Comparison of ENCODE assay signal across 2 cellular contexts in the genomic region with DNA sequence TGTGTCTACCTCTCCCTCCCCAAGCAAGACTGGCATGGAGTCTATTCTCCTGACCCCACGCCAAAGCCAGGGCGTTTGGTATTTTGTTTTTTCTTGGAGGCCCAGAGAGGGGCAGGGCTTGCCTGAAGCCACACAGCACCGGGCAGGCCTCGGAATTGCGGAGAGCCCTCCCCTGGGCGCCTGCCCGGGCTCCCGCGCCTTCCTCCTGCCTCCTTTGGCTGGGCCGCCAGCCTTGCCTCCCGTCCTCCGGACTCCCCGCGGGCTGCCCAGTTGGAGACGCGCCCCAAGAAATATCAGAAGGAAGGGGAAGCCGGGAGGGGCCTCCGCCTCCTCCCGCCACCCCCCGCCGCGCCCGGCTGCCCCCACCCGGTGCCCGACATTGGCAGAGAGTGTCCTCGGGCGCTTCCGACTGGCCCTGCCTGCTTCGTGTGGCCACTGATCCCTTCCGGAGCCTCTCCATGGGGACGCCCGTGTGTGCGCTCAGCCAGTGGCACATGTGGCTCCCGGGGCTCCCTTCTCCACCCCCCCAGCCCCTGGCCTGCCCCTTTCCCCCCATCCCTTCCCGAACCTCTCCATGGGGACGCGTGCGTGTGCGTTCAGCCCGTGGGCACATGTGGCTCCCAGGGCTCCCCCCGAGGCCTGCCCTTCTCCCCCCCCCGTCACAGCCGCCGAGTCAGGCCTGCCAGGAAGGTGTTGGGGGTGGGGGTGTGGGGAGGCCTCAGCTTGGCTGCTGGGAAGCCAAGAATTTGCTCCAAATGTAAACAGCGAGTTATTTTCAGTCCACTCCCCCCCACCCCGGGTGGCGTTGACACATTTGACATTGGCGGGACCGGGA.
TF ChIP-seq lines count a peak whose summit lies in the region.

No MANE protein-coding gene starts in this region.

TF ChIP-seq in Ishikawa, 13 proteins besides CTCF, POLR2A, EP300 and RAD21 (continued from another document):
- no peak for TF ChIP-seq YY1 (IDR thresholded peaks at IDR 0.05; ENCODE audit: low read depth)
- TF ChIP-seq FOXM1 (IDR thresholded peaks at IDR 0.05; ENCODE audit: borderline replicate concordance, low read depth), result no peak
- TF ChIP-seq CREB1 (IDR thresholded peaks at IDR 0.05; ENCODE audit: low read depth), result no peak
- TF ChIP-seq, protein P1, sequence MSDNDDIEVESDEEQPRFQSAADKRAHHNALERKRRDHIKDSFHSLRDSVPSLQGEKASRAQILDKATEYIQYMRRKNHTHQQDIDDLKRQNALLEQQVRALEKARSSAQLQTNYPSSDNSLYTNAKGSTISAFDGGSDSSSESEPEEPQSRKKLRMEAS (IDR thresholded peaks at IDR 0.05), result peak; percentile 34
- TF ChIP-seq CEBPB (IDR thresholded peaks at IDR 0.05), result no peak
TF ChIP-seq in Ishikawa: peak in this region for 2.

TF ChIP-seq in liver, 16 proteins besides CTCF, POLR2A, EP300 and RAD21 (continued from another document):
- TF ChIP-seq, protein P2, sequence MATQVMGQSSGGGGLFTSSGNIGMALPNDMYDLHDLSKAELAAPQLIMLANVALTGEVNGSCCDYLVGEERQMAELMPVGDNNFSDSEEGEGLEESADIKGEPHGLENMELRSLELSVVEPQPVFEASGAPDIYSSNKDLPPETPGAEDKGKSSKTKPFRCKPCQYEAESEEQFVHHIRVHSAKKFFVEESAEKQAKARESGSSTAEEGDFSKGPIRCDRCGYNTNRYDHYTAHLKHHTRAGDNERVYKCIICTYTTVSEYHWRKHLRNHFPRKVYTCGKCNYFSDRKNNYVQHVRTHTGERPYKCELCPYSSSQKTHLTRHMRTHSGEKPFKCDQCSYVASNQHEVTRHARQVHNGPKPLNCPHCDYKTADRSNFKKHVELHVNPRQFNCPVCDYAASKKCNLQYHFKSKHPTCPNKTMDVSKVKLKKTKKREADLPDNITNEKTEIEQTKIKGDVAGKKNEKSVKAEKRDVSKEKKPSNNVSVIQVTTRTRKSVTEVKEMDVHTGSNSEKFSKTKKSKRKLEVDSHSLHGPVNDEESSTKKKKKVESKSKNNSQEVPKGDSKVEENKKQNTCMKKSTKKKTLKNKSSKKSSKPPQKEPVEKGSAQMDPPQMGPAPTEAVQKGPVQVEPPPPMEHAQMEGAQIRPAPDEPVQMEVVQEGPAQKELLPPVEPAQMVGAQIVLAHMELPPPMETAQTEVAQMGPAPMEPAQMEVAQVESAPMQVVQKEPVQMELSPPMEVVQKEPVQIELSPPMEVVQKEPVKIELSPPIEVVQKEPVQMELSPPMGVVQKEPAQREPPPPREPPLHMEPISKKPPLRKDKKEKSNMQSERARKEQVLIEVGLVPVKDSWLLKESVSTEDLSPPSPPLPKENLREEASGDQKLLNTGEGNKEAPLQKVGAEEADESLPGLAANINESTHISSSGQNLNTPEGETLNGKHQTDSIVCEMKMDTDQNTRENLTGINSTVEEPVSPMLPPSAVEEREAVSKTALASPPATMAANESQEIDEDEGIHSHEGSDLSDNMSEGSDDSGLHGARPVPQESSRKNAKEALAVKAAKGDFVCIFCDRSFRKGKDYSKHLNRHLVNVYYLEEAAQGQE (IDR thresholded peaks at IDR 0.05), result no peak
- TF ChIP-seq HNF4A (conservative IDR thresholded peaks at IDR 0.05) (peak; percentile 36 to 67), SP1 (IDR thresholded peaks at IDR 0.05) (peak; percentile 78), NR2F2 (IDR thresholded peaks at IDR 0.05) (no peak)
- TF ChIP-seq, protein P1 (IDR thresholded peaks at IDR 0.05), result peak; percentile 59
